ENCODE assay signal across 26 cellular contexts in genomic region chr2:162821718-162822117, GRCh38. TPM values are rescaled to one million over a fixed set of nuclear protein-coding genes. Genes with fewer than 3 reads are reported as not detected.
"Had no signal": no experiment of that assay in that cellular context is flagged by ENCODE, and none has a peak within 500 bp of the region (broad histone marks: within the 10 kb centered on the region; RNA-seq: fewer than 3 reads in every experiment).

No MANE protein-coding gene starts in this region.

- DNase-seq: activated CD4-positive, alpha-beta memory T cell treated with anti-CD3 and anti-CD28 coated beads, Interleukin-2, amount 10 ng/mL, durations not matched to agents 7 days and 5 days; activated CD4-positive, alpha-beta T cell treated with anti-CD3 and anti-CD28 coated beads for 36 hours; activated CD4-positive, alpha-beta T cell treated with anti-CD3 and anti-CD28 coated beads, Interleukin-2, amount 50 U/mL, for 1 hour; activated gamma-delta T cell; activated naive CD4-positive, alpha-beta T cell treated with anti-CD3 and anti-CD28 coated beads for 36 hours; activated naive CD8-positive, alpha-beta T cell treated with anti-CD3 and anti-CD28 coated beads, Interleukin-2, amount 10 ng/mL, durations not matched to agents 7 days and 5 days; activated T-cell treated with anti-CD3 and anti-CD28 coated beads for 4 hours; activated T-cell treated with anti-CD3 and anti-CD28 coated beads, Interleukin-2, amount 50 U/mL, for 48 hours; adrenal gland; anterior cingulate cortex; Karpas-422; NCI-H1048; NCI-H1417; NCI-H2029 treated with DMSO at 0.1 percent for 48 hours; NCI-H510A treated with DMSO at 0.1 percent for 48 hours; PC-9; SK-N-SH; T-helper 1 cell; WERI-Rb-1 had no signal

- H3K27me3 Mint-ChIP-seq: activated CD4-positive, alpha-beta memory T cell treated with anti-CD3 and anti-CD28 coated beads, Interleukin-2, amount 10 ng/mL, durations not matched to agents 7 days and 5 days; activated CD4-positive, alpha-beta T cell treated with anti-CD3 and anti-CD28 coated beads for 36 hours; activated naive CD8-positive, alpha-beta T cell treated with anti-CD3 and anti-CD28 coated beads, Interleukin-2, amount 10 ng/mL, durations not matched to agents 7 days and 5 days; activated T-helper 17 cell treated with anti-CD3 and anti-CD28 coated beads, Interleukin-2, amount 50 U/mL, for 72 hours; central memory CD8-positive, alpha-beta T cell had no signal

- H3K27ac Mint-ChIP-seq: activated CD4-positive, alpha-beta memory T cell treated with anti-CD3 and anti-CD28 coated beads, Interleukin-2, amount 10 ng/mL, durations not matched to agents 7 days and 5 days; activated CD4-positive, alpha-beta T cell treated with anti-CD3 and anti-CD28 coated beads for 36 hours; activated naive CD4-positive, alpha-beta T cell treated with anti-CD3 and anti-CD28 coated beads for 36 hours; activated naive CD8-positive, alpha-beta T cell treated with anti-CD3 and anti-CD28 coated beads, Interleukin-2, amount 10 ng/mL, durations not matched to agents 7 days and 5 days; activated T-helper 17 cell treated with anti-CD3 and anti-CD28 coated beads, Interleukin-2, amount 50 U/mL, for 72 hours had no signal

- H3K36me3 Mint-ChIP-seq: activated naive CD8-positive, alpha-beta T cell treated with anti-CD3 and anti-CD28 coated beads, Interleukin-2, amount 10 ng/mL, durations not matched to agents 7 days and 5 days had no signal

- H3K9me3 Mint-ChIP-seq: activated CD4-positive, alpha-beta memory T cell treated with anti-CD3 and anti-CD28 coated beads, Interleukin-2, amount 10 ng/mL, durations not matched to agents 7 days and 5 days; activated naive CD4-positive, alpha-beta T cell treated with anti-CD3 and anti-CD28 coated beads for 36 hours; activated naive CD8-positive, alpha-beta T cell treated with anti-CD3 and anti-CD28 coated beads, Interleukin-2, amount 10 ng/mL, durations not matched to agents 7 days and 5 days had no signal

- H3K4me3 Mint-ChIP-seq: activated CD4-positive, alpha-beta memory T cell treated with anti-CD3 and anti-CD28 coated beads, Interleukin-2, amount 10 ng/mL, durations not matched to agents 7 days and 5 days; activated CD4-positive, alpha-beta T cell treated with anti-CD3 and anti-CD28 coated beads for 36 hours; activated naive CD4-positive, alpha-beta T cell treated with anti-CD3 and anti-CD28 coated beads for 36 hours; activated naive CD8-positive, alpha-beta T cell treated with anti-CD3 and anti-CD28 coated beads, Interleukin-2, amount 10 ng/mL, durations not matched to agents 7 days and 5 days; activated T-helper 17 cell treated with anti-CD3 and anti-CD28 coated beads, Interleukin-2, amount 50 U/mL, for 72 hours; central memory CD8-positive, alpha-beta T cell had no signal

- H3K4me1 Mint-ChIP-seq: activated CD4-positive, alpha-beta memory T cell treated with anti-CD3 and anti-CD28 coated beads, Interleukin-2, amount 10 ng/mL, durations not matched to agents 7 days and 5 days; activated CD4-positive, alpha-beta T cell treated with anti-CD3 and anti-CD28 coated beads for 36 hours; activated naive CD8-positive, alpha-beta T cell treated with anti-CD3 and anti-CD28 coated beads, Interleukin-2, amount 10 ng/mL, durations not matched to agents 7 days and 5 days; activated T-helper 17 cell treated with anti-CD3 and anti-CD28 coated beads, Interleukin-2, amount 50 U/mL, for 72 hours; central memory CD8-positive, alpha-beta T cell had no signal

RNA-seq across cellular contexts. Expression of gene KCNH7, which starts 16.8 kb away (rescaled TPM):
- total RNA-seq: activated CD4-positive, alpha-beta memory T cell treated with anti-CD3 and anti-CD28 coated beads, Interleukin-2, amount 10 ng/mL, durations not matched to agents 7 days and 5 days; activated CD4-positive, alpha-beta T cell treated with anti-CD3 and anti-CD28 coated beads for 36 hours; activated CD8-positive, alpha-beta memory T cell treated with anti-CD3 and anti-CD28 coated beads for 36 hours; activated naive CD4-positive, alpha-beta T cell treated with anti-CD3 and anti-CD28 coated beads for 36 hours; activated naive CD8-positive, alpha-beta T cell treated with anti-CD3 and anti-CD28 coated beads, Interleukin-2, amount 10 ng/mL, durations not matched to agents 7 days and 5 days; activated T-helper 17 cell treated with anti-CD3 and anti-CD28 coated beads, Interleukin-2, amount 50 U/mL, for 72 hours; bronchial epithelial cell; K562; PC-9; RPMI7951; T-helper 2 cell treated with Interferon-gamma antibody and Interleukin-4, amounts not matched to agents 100 ng/mL and 5 ng/mL, for 36 hours had no signal
